19 cellular contexts compared by ENCODE assay signal in the genomic region with DNA sequence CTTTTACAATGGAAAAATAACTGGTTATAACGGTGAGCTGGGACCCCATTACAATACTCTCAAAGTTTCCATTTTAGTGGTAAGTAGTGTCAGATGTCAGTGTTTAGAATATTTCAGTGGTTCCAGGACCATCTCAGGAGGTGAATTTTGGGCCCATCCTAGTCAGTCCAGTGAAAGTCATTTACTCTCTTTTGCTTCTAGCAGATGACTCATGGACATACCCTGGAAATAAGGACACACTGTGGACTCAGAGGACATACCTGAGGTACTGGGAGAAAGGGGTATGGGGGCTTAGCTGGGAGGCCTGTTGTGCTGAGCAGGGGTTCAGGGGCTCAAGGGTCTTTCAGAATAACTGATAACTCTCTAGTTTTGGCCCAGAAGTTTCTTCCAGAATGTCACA. TPM values are rescaled to one million over a fixed set of nuclear protein-coding genes. Genes with fewer than 3 reads are reported as not detected.
DNase-seq lines count a peak whose midpoint lies in the region; ATAC-seq and TF ChIP-seq lines count a peak whose summit lies in the region.
"Had no signal": no experiment of that assay in that cellular context is flagged by ENCODE, and none has a peak within 500 bp of the region (broad histone marks: within the 10 kb centered on the region; RNA-seq: fewer than 3 reads in every experiment).

No MANE protein-coding gene starts in this region.

- 97% methylated on average over 1 of the region's 1 CpG for WGBS in right cardiac atrium

- peaks cover 52% of the 10 kb centered on the region for H3K4me1 Mint-ChIP-seq in activated T-helper 2 cell treated with anti-CD3 and anti-CD28 coated beads, Interferon-gamma antibody, Interleukin-2, Interleukin-4, amounts not matched to agents 10 μg/mL and 5 μg/mL and 100 μg/mL, durations not matched to agents 14 hours and 24 hours and 36 hours (ENCODE audit: low read depth)
- H3K4me1 Mint-ChIP-seq: neural crest cell had no signal

- ATAC-seq in right cardiac atrium = no peak
- ATAC-seq in Right ventricle myocardium inferior = no peak
- ATAC-seq in lower lobe of right lung = no peak
- no peak for ATAC-seq in upper lobe of right lung
- no peak for ATAC-seq in mucosa of descending colon

- intact Hi-C loops in right cardiac atrium (cut with DNase I) = loop anchor here in 1 of 4 donors (10.0 kb wide), 1 partner anchor 112 kb away; a partner anchor contains a TSS
- intact Hi-C loops in Right ventricle myocardium inferior (cut with DNase I) = loop anchor here (5.0 kb wide), 2 partner anchors 49 to 114 kb away; a partner anchor contains a TSS
- intact Hi-C loops in activated T-helper 2 cell treated with anti-CD3 and anti-CD28 coated beads, Interferon-gamma antibody, Interleukin-2, Interleukin-4, amounts not matched to agents 10 μg/mL and 5 μg/mL and 100 μg/mL, durations not matched to agents 14 hours and 24 hours and 36 hours (cut with micrococcal nuclease) = loop anchor here (2.0 to 10.0 kb wide), 3 partner anchors 48 to 102 kb away; a partner anchor contains a TSS
- intact Hi-C loops in lower lobe of right lung (cut with DNase I) = no loop called here
- intact Hi-C loops in upper lobe of right lung (cut with DNase I) = no loop called here
- intact Hi-C loops in mucosa of descending colon (cut with DNase I, micrococcal nuclease) = no loop called here

- H3K36me3 ChIP-seq in lower lobe of right lung (peaks cover 11% of the 10 kb centered on the region), upper lobe of right lung (peaks cover 6% of the 10 kb centered on the region), mucosa of descending colon (ENCODE audit: low read depth) (no peaks in the 10 kb centered on the region)
- H3K36me3 ChIP-seq: thoracic aorta had no signal

- H3K9me3 Mint-ChIP-seq in activated T-helper 2 cell treated with anti-CD3 and anti-CD28 coated beads, Interferon-gamma antibody, Interleukin-2, Interleukin-4, amounts not matched to agents 10 μg/mL and 5 μg/mL and 100 μg/mL, durations not matched to agents 14 hours and 24 hours and 36 hours = peaks cover 6% of the 10 kb centered on the region
- H3K9me3 Mint-ChIP-seq: neural crest cell had no signal

- peaks cover 38% of the 10 kb centered on the region for H3K36me3 Mint-ChIP-seq in activated T-helper 2 cell treated with anti-CD3 and anti-CD28 coated beads, Interferon-gamma antibody, Interleukin-2, Interleukin-4, amounts not matched to agents 10 μg/mL and 5 μg/mL and 100 μg/mL, durations not matched to agents 14 hours and 24 hours and 36 hours (ENCODE audit: low read depth)
- H3K36me3 Mint-ChIP-seq: WTC11 had no signal

- DNase-seq in right cardiac atrium = no peak
- DNase-seq in Right ventricle myocardium inferior (ENCODE audit: missing footprints) = no peak
- DNase-seq in activated T-helper 2 cell treated with anti-CD3 and anti-CD28 coated beads, Interferon-gamma antibody, Interleukin-2, Interleukin-4, amounts not matched to agents 10 μg/mL and 5 μg/mL and 100 μg/mL, durations not matched to agents 14 hours and 24 hours and 36 hours (ENCODE audit: low spot score) = no peak
- no peak for DNase-seq in lower lobe of right lung
- no peak for DNase-seq in upper lobe of right lung
- no peak for DNase-seq in mucosa of descending colon
- DNase-seq in G401 (ENCODE audit: low spot score) = no peak
- DNase-seq in mucosa of gallbladder (ENCODE audit: low spot score) = no peak
- DNase-seq: activated CD8-positive, alpha-beta memory T cell treated with anti-CD3 and anti-CD28 coated beads, Interleukin-2, amount 50 U/mL, for 48 hours; AML-193; amniotic stem cell; effector CD4-positive, alpha-beta T cell; NCI-H1048; NCI-H526; SIG-M5 had no signal

- no peaks in the 10 kb centered on the region for H3K27me3 Mint-ChIP-seq in activated T-helper 2 cell treated with anti-CD3 and anti-CD28 coated beads, Interferon-gamma antibody, Interleukin-2, Interleukin-4, amounts not matched to agents 10 μg/mL and 5 μg/mL and 100 μg/mL, durations not matched to agents 14 hours and 24 hours and 36 hours (ENCODE audit: low read depth)

- H3K27ac ChIP-seq in right cardiac atrium (ENCODE audit: low read length) (peak overlapping the region; percentile 38), lower lobe of right lung (peak overlapping the region; percentile 82), upper lobe of right lung (peak overlapping the region; percentile 8)

- H3K27ac Mint-ChIP-seq in activated T-helper 2 cell treated with anti-CD3 and anti-CD28 coated beads, Interferon-gamma antibody, Interleukin-2, Interleukin-4, amounts not matched to agents 10 μg/mL and 5 μg/mL and 100 μg/mL, durations not matched to agents 14 hours and 24 hours and 36 hours = no peak overlapping the region
- H3K27ac Mint-ChIP-seq: WTC11 had no signal

- in situ Hi-C loops in G401 (cut with HindIII; ENCODE audit: low sequenced_read_pairs) = no loop called here

- H3K4me3 Mint-ChIP-seq in activated T-helper 2 cell treated with anti-CD3 and anti-CD28 coated beads, Interferon-gamma antibody, Interleukin-2, Interleukin-4, amounts not matched to agents 10 μg/mL and 5 μg/mL and 100 μg/mL, durations not matched to agents 14 hours and 24 hours and 36 hours (ENCODE audit: low read depth) = peak overlapping the region; percentile 89
- H3K4me3 Mint-ChIP-seq: neural crest cell, WTC11 had no signal

- H3K9me3 ChIP-seq in right cardiac atrium (ENCODE audit: control insufficient read depth, low read length) (no peaks in the 10 kb centered on the region), lower lobe of right lung (no peaks in the 10 kb centered on the region), upper lobe of right lung (no peaks in the 10 kb centered on the region), mucosa of descending colon (no peaks in the 10 kb centered on the region)
- H3K9me3 ChIP-seq: thoracic aorta had no signal

- H3K27me3 ChIP-seq in right cardiac atrium (ENCODE audit: control insufficient read depth, insufficient read depth) (no peaks in the 10 kb centered on the region), lower lobe of right lung (ENCODE audit: low read depth) (no peaks in the 10 kb centered on the region), upper lobe of right lung (no peaks in the 10 kb centered on the region)

- TF ChIP-seq CTCF in lower lobe of right lung (IDR thresholded peaks at IDR 0.05) (no peak), upper lobe of right lung (IDR thresholded peaks at IDR 0.05) (no peak), mucosa of descending colon (IDR thresholded peaks at IDR 0.05) (no peak)

- H3K4me1 ChIP-seq in right cardiac atrium (ENCODE audit: control insufficient read depth, insufficient read depth, low read length) (peaks cover 3% of the 10 kb centered on the region), lower lobe of right lung (peaks cover 21% of the 10 kb centered on the region), upper lobe of right lung (peaks cover 3% of the 10 kb centered on the region), mucosa of descending colon (ENCODE audit: low read depth) (no peaks in the 10 kb centered on the region)

- H3K4me3 ChIP-seq in right cardiac atrium (ENCODE audit: low read length) = peak overlapping the region; percentile 57
- H3K4me3 ChIP-seq in lower lobe of right lung = peak overlapping the region; percentile 58
- H3K4me3 ChIP-seq in upper lobe of right lung = no peak overlapping the region
- no peak overlapping the region for H3K4me3 ChIP-seq in mucosa of descending colon

RNA-seq across cellular contexts. Expression of a gene that starts 0.6 kb away (rescaled TPM):
- 10 to 100 TPM; 20.2 to 44.8 (median 24.8) TPM for total RNA-seq in right cardiac atrium
- polyA plus RNA-seq in right cardiac atrium = 31.3 TPM
- 38.4 TPM for total RNA-seq in Right ventricle myocardium inferior
- 36.7 and 39.1 TPM in 2 replicates for total RNA-seq in activated T-helper 2 cell treated with anti-CD3 and anti-CD28 coated beads, Interferon-gamma antibody, Interleukin-2, Interleukin-4, amounts not matched to agents 10 μg/mL and 5 μg/mL and 100 μg/mL, durations not matched to agents 14 hours and 24 hours and 36 hours
- 95.7 TPM for total RNA-seq in lower lobe of right lung
- 83.3 TPM for total RNA-seq in upper lobe of right lung
- total RNA-seq in mucosa of descending colon = 10 to 100 TPM; 10.5 to 22.6 (median 18.1) TPM
- not detected in 2 replicates for total RNA-seq in G401 (2014; rRNA removed; shearing (Covaris generic))
- total RNA-seq in mucosa of gallbladder = 39.9 TPM
- total RNA-seq: fibroblast of lung, neural crest cell had no signal
- polyA plus RNA-seq: fibroblast of lung had no signal

RNA-seq across cellular contexts. Expression of a gene that starts 51.9 kb away (rescaled TPM):
- total RNA-seq in right cardiac atrium (10 to 100 TPM; 13.7 to 25.5 (median 14.0) TPM), Right ventricle myocardium inferior (21.4 TPM), lower lobe of right lung (49.4 TPM), upper lobe of right lung (47.0 TPM), mucosa of descending colon (10 to 100 TPM in 1 of 3 donors, 1 to 10 TPM in 2; 6.7 to 11.5 (median 9.8) TPM), mucosa of gallbladder (16.9 TPM)
- 36.1 TPM for polyA plus RNA-seq in right cardiac atrium
- total RNA-seq in activated T-helper 2 cell treated with anti-CD3 and anti-CD28 coated beads, Interferon-gamma antibody, Interleukin-2, Interleukin-4, amounts not matched to agents 10 μg/mL and 5 μg/mL and 100 μg/mL, durations not matched to agents 14 hours and 24 hours and 36 hours = 22.6 and 24.1 TPM in 2 replicates
- total RNA-seq in G401 (2014; rRNA removed; shearing (Covaris generic)) = not detected in 2 replicates
- total RNA-seq: fibroblast of lung, neural crest cell had no signal
- polyA plus RNA-seq: fibroblast of lung had no signal

Comparison
In these comparisons a context has a peak if more than half of its experiments do, and no peak if none do; other contexts are left out.
1. H3K27ac ChIP-seq: peak in every context shown above with its lines; median percentile 82 in lower lobe of right lung; 38 in right cardiac atrium; 8 in upper lobe of right lung.
2. H3K4me3 ChIP-seq: peak in right cardiac atrium (single experiment) and lower lobe of right lung (single experiment); none in upper lobe of right lung (single experiment) and mucosa of descending colon (single experiment).
3. RNA of a gene that starts 0.6 kb away (total RNA-seq): 95.7 TPM in lower lobe of right lung (single experiment), 83.3 TPM in upper lobe of right lung (single experiment), 39.9 TPM in mucosa of gallbladder (single experiment), 38.4 TPM in Right ventricle myocardium inferior (single experiment), 36.7 to 39.1 TPM in activated T-helper 2 cell treated with anti-CD3 and anti-CD28 coated beads, Interferon-gamma antibody, Interleukin-2, Interleukin-4, amounts not matched to agents 10 μg/mL and 5 μg/mL and 100 μg/mL, durations not matched to agents 14 hours and 24 hours and 36 hours, 20.2 to 44.8 TPM in right cardiac atrium and 10.5 to 22.6 TPM in mucosa of descending colon; not detected in G401; every median in the first group is over 10 times any median in the second.
4. intact Hi-C loops: an anchor here in Right ventricle myocardium inferior (5.0 kb wide) and activated T-helper 2 cell treated with anti-CD3 and anti-CD28 coated beads, Interferon-gamma antibody, Interleukin-2, Interleukin-4, amounts not matched to agents 10 μg/mL and 5 μg/mL and 100 μg/mL, durations not matched to agents 14 hours and 24 hours and 36 hours (2.0 to 10.0 kb wide); none called in lower lobe of right lung, upper lobe of right lung and mucosa of descending colon.